Comparison of ENCODE assay signal across 15 cellular contexts in the genomic region with DNA sequence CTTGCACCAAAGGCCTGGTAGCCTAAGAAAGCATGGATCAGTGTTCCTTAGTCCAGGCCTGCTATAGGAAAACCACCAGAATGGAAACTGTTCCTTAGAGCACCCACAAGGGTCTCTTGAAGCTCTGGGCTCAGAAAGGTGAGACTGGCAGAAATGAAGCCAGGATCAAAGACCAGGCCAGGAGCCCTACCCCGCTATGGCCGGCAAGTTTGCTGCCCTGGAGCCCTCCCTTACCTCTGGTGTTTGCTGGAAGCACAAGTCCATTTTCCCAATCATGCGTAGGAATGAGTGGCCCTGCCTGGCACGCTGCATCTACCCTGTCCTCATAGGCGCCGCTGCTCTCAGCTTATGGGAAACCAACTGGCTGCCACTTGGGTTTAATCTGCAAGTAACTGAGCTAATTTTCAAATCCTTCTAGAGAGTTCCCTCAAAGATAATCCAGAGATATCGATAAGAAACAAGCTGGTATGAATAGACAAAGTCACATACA. TPM values are rescaled to one million over a fixed set of nuclear protein-coding genes. Genes with fewer than 3 reads are reported as not detected.
DNase-seq lines count a peak whose midpoint lies in the region; ATAC-seq and TF ChIP-seq lines count a peak whose summit lies in the region.
"Had no signal": no experiment of that assay in that cellular context is flagged by ENCODE, and none has a peak within 500 bp of the region (broad histone marks: within the 10 kb centered on the region; RNA-seq: fewer than 3 reads in every experiment).

No MANE protein-coding gene starts in this region.

- H3K4me1 Mint-ChIP-seq in CD8-positive, alpha-beta T cell (ENCODE audit: low read depth), result peaks cover 44% of the 10 kb centered on the region
- H3K4me1 Mint-ChIP-seq in stimulated activated naive B cell treated with anti-CD40 and anti-IgM and Interleukin-4, amounts not matched to agents 10 μg/mL and 1 μg/mL and 100 μg/mL, for 72 hours, result peaks cover 0 to 5% of the 10 kb centered on the region in 2 donors
- H3K4me1 Mint-ChIP-seq in activated CD4-positive, alpha-beta T cell treated with anti-CD3 and anti-CD28 coated beads, Interleukin-2, amount 10 ng/mL, durations not matched to agents 24 days and 14 days, result peaks cover 21% of the 10 kb centered on the region
- H3K4me1 Mint-ChIP-seq: B cell had no signal

- H3K27me3 ChIP-seq in CD8-positive, alpha-beta T cell (ENCODE audit: insufficient read depth, low read length), result no peaks in the 10 kb centered on the region
- H3K27me3 ChIP-seq: BLaER1 treated with 17β-estradiol and CSF1 and Interleukin-3, amounts not matched to agents 10 nM and 100 nM had no signal

- no peaks in the 10 kb centered on the region for H3K9me3 Mint-ChIP-seq in CD8-positive, alpha-beta T cell
- H3K9me3 Mint-ChIP-seq in stimulated activated naive B cell treated with anti-CD40 and anti-IgM and Interleukin-4, amounts not matched to agents 10 μg/mL and 1 μg/mL and 100 μg/mL, for 72 hours, result no peaks in the 10 kb centered on the region
- no peaks in the 10 kb centered on the region for H3K9me3 Mint-ChIP-seq in activated CD4-positive, alpha-beta T cell treated with anti-CD3 and anti-CD28 coated beads, Interleukin-2, amount 10 ng/mL, durations not matched to agents 24 days and 14 days

- H3K36me3 Mint-ChIP-seq in CD8-positive, alpha-beta T cell, result peaks cover 67% of the 10 kb centered on the region
- H3K36me3 Mint-ChIP-seq in stimulated activated naive B cell treated with anti-CD40 and anti-IgM and Interleukin-4, amounts not matched to agents 10 μg/mL and 1 μg/mL and 100 μg/mL, for 72 hours, result peaks cover 32 to 46% of the 10 kb centered on the region in 2 donors
- peaks cover 50% of the 10 kb centered on the region for H3K36me3 Mint-ChIP-seq in activated CD4-positive, alpha-beta T cell treated with anti-CD3 and anti-CD28 coated beads, Interleukin-2, amount 10 ng/mL, durations not matched to agents 24 days and 14 days (ENCODE audit: low read depth)

- H3K27me3 Mint-ChIP-seq in CD8-positive, alpha-beta T cell (ENCODE audit: low read depth), result no peaks in the 10 kb centered on the region
- H3K27me3 Mint-ChIP-seq in stimulated activated naive B cell treated with anti-CD40 and anti-IgM and Interleukin-4, amounts not matched to agents 10 μg/mL and 1 μg/mL and 100 μg/mL, for 72 hours, result no peaks in the 10 kb centered on the region
- no peaks in the 10 kb centered on the region for H3K27me3 Mint-ChIP-seq in activated CD4-positive, alpha-beta T cell treated with anti-CD3 and anti-CD28 coated beads, Interleukin-2, amount 10 ng/mL, durations not matched to agents 24 days and 14 days
- H3K27me3 Mint-ChIP-seq: B cell had no signal

- no peak for TF ChIP-seq CTCF in CD8-positive, alpha-beta T cell (IDR thresholded peaks at IDR 0.05)

- no peak for ATAC-seq in CD8-positive, alpha-beta T cell
- no peak for ATAC-seq in stimulated activated naive B cell treated with anti-CD40 and anti-IgM and Interleukin-4, amounts not matched to agents 10 μg/mL and 1 μg/mL and 100 μg/mL, for 72 hours (replicated peaks)
- ATAC-seq: HepG2 had no signal

- DNase-seq in activated effector memory CD4-positive, alpha-beta T cell treated with anti-CD3 and anti-CD28 coated beads, Interleukin-2, amount 50 U/mL, for 16 hours, result peak; percentile 6
- DNase-seq in activated effector memory CD4-positive, alpha-beta T cell treated with Interleukin-2 at 50 U/mL for 16 hours, result no peak
- no peak for DNase-seq in CD8-positive, alpha-beta T cell
- DNase-seq in mesenteric fat pad (ENCODE audit: low spot score), result peak; percentile 53
- DNase-seq in stimulated activated naive B cell treated with anti-CD40 and anti-IgM and Interleukin-4, amounts not matched to agents 10 μg/mL and 1 μg/mL and 100 μg/mL, for 72 hours, result no peak
- DNase-seq in activated CD4-positive, alpha-beta T cell treated with anti-CD3 and anti-CD28 coated beads, Interleukin-2, amount 10 ng/mL, durations not matched to agents 24 days and 14 days, result no peak
- no peak for DNase-seq in DMS114 treated with DMSO at 0.1 percent for 48 hours (lab: John Stamatoyannopoulos, UW; ENCODE audit: unreplicated experiment)
- DNase-seq: CD8-positive, alpha-beta memory T cell; COR-L47; DMS 273 treated with DMSO at 0.1 percent for 48 hours; GM23248 had no signal

- intact Hi-C loops in CD8-positive, alpha-beta T cell (cut with DNase I, micrococcal nuclease), result loop anchor here (5.0 to 10.0 kb wide), 5 partner anchors 37 to 326 kb away; a partner anchor contains a TSS
- intact Hi-C loops in activated CD4-positive, alpha-beta T cell treated with anti-CD3 and anti-CD28 coated beads, Interleukin-2, amount 10 ng/mL, durations not matched to agents 24 days and 14 days (cut with micrococcal nuclease), result loop anchor here (10.0 kb wide), 2 partner anchors 46 to 326 kb away; no protein-coding TSS in a partner anchor

- POLR2A ChIA-PET in CD8-positive, alpha-beta T cell (lab: Charles Lee), result interaction anchor here (2.2 kb wide), 1 partner anchor 93 kb away, joined by 6 read pairs; no protein-coding TSS in a partner anchor

- H3K36me3 ChIP-seq in CD8-positive, alpha-beta T cell (ENCODE audit: insufficient read depth, low read length), result peaks cover 28% of the 10 kb centered on the region

- peaks cover 38% of the 10 kb centered on the region for H3K4me1 ChIP-seq in CD8-positive, alpha-beta T cell (ENCODE audit: insufficient read depth, low read length)
- H3K4me1 ChIP-seq: HAP-1 had no signal

- CTCF ChIA-PET in CD8-positive, alpha-beta T cell (lab: Charles Lee), result no interaction called here

- no peaks in the 10 kb centered on the region for H3K9me3 ChIP-seq in CD8-positive, alpha-beta T cell (ENCODE audit: low read length)
- H3K9me3 ChIP-seq: HAP-1 had no signal

- no peak overlapping the region for H3K4me3 ChIP-seq in CD8-positive, alpha-beta T cell (ENCODE audit: low read depth, low read length)
- H3K4me3 ChIP-seq: BLaER1 treated with 17β-estradiol and CSF1 and Interleukin-3, amounts not matched to agents 10 nM and 100 nM; GM23248; HAP-1 had no signal

- no peak overlapping the region for H3K27ac Mint-ChIP-seq in CD8-positive, alpha-beta T cell
- H3K27ac Mint-ChIP-seq in stimulated activated naive B cell treated with anti-CD40 and anti-IgM and Interleukin-4, amounts not matched to agents 10 μg/mL and 1 μg/mL and 100 μg/mL, for 72 hours, result peak overlapping the region; percentile 57
- H3K27ac Mint-ChIP-seq in activated CD4-positive, alpha-beta T cell treated with anti-CD3 and anti-CD28 coated beads, Interleukin-2, amount 10 ng/mL, durations not matched to agents 24 days and 14 days, result no peak overlapping the region
- H3K27ac Mint-ChIP-seq: B cell had no signal

- H3K27ac ChIP-seq in CD8-positive, alpha-beta T cell (ENCODE audit: low read depth, low read length), result peak overlapping the region; percentile 37
- H3K27ac ChIP-seq: BLaER1 treated with 17β-estradiol and CSF1 and Interleukin-3, amounts not matched to agents 10 nM and 100 nM; GM23248 had no signal

- H3K4me3 Mint-ChIP-seq in CD8-positive, alpha-beta T cell, result no peak overlapping the region
- H3K4me3 Mint-ChIP-seq in stimulated activated naive B cell treated with anti-CD40 and anti-IgM and Interleukin-4, amounts not matched to agents 10 μg/mL and 1 μg/mL and 100 μg/mL, for 72 hours, result no peak overlapping the region
- H3K4me3 Mint-ChIP-seq in activated CD4-positive, alpha-beta T cell treated with anti-CD3 and anti-CD28 coated beads, Interleukin-2, amount 10 ng/mL, durations not matched to agents 24 days and 14 days, result no peak overlapping the region
- H3K4me3 Mint-ChIP-seq: B cell had no signal

RNA-seq across cellular contexts. Expression of a gene that starts 37.4 kb away (rescaled TPM):
- 10 to 100 TPM; 35.5 to 38.5 TPM for total RNA-seq in CD8-positive, alpha-beta T cell
- total RNA-seq in mesenteric fat pad, result 20.5 TPM
- total RNA-seq in activated CD4-positive, alpha-beta T cell treated with anti-CD3 and anti-CD28 coated beads, Interleukin-2, amount 10 ng/mL, durations not matched to agents 24 days and 14 days, result 61.0 and 64.5 TPM in 2 replicates

Comparison
In these comparisons a context has a peak if more than half of its experiments do, and no peak if none do; other contexts are left out.
1. DNase-seq: peak in activated effector memory CD4-positive, alpha-beta T cell treated with anti-CD3 and anti-CD28 coated beads, Interleukin-2, amount 50 U/mL, for 16 hours (single experiment) and mesenteric fat pad (single experiment); none in activated effector memory CD4-positive, alpha-beta T cell treated with Interleukin-2 at 50 U/mL for 16 hours (single experiment), CD8-positive, alpha-beta T cell (0 of 7), stimulated activated naive B cell treated with anti-CD40 and anti-IgM and Interleukin-4, amounts not matched to agents 10 μg/mL and 1 μg/mL and 100 μg/mL, for 72 hours (single experiment), activated CD4-positive, alpha-beta T cell treated with anti-CD3 and anti-CD28 coated beads, Interleukin-2, amount 10 ng/mL, durations not matched to agents 24 days and 14 days (single experiment) and DMS114 treated with DMSO at 0.1 percent for 48 hours (single experiment).